ENCODE assay signal across 8 cellular contexts in genomic region chr5:151020304-151021031, GRCh38. TPM values are rescaled to one million over a fixed set of nuclear protein-coding genes. Genes with fewer than 3 reads are reported as not detected.
DNase-seq lines count a peak whose midpoint lies in the region; ATAC-seq and TF ChIP-seq lines count a peak whose summit lies in the region.

Gene GPX3 (plus strand): TSS chr5:151020591. CDS start chr5:151020655, 64 bp downstream.

- H3K27me3 ChIP-seq in skeletal muscle satellite cell (ENCODE audit: control insufficient read depth, insufficient read depth, low read length), result no peaks in the 10 kb centered on the region

- DNase-seq in AG08396 (ENCODE audit: low spot score), result peak; percentile 84
- DNase-seq in cerebellum (ENCODE audit: low spot score), result peak; percentile 96
- peak; percentile 93 for DNase-seq in islet precursor cell
- DNase-seq in inferior parietal cortex (ENCODE audit: extremely low spot score), result no peak

- no peaks in the 10 kb centered on the region for H3K36me3 ChIP-seq in skeletal muscle satellite cell (ENCODE audit: insufficient read depth, low read length)

- H3K9me3 ChIP-seq in skeletal muscle satellite cell (replicated peaks; ENCODE audit: low read length), result no peaks in the 10 kb centered on the region

- peak within 1 kb of the TSS; percentile 70 for H3K4me3 ChIP-seq in skeletal muscle satellite cell (ENCODE audit: low read length)

- H3K9ac ChIP-seq in skeletal muscle satellite cell (ENCODE audit: low read depth, low read length), result peak within 1 kb of the TSS; percentile 28

- peak within 1 kb of the TSS; percentile 92 for H3K4me2 ChIP-seq in skeletal muscle satellite cell (ENCODE audit: low read length)

- ATAC-seq in GM18873 (IDR thresholded peaks at IDR 0.05; ENCODE audit: low FRiP score, unreplicated experiment), result peak; percentile 64
- peak; percentile 80 for ATAC-seq in HG03354 (IDR thresholded peaks at IDR 0.05; ENCODE audit: poor library complexity, severe bottlenecking, unreplicated experiment)
- peak; percentile 96 for ATAC-seq in SK-N-SH treated with all-trans-retinoic acid at 6 μM for 48 hours

- H3K4me1 ChIP-seq in skeletal muscle satellite cell (ENCODE audit: control insufficient read depth, insufficient read depth, low read length), result peaks cover 35% of the 10 kb centered on the region

TF ChIP-seq in SK-N-SH treated with all-trans-retinoic acid at 6 μM for 48 hours, 23 proteins besides CTCF, POLR2A, EP300 and RAD21:
- TF ChIP-seq BACH2 (CRISPR knock-in tag; IDR thresholded peaks at IDR 0.05; ENCODE audit: borderline replicate concordance) (no peak), ZNF8 (CRISPR knock-in tag; IDR thresholded peaks at IDR 0.05) (no peak), ZNF565 (CRISPR knock-in tag; conservative IDR thresholded peaks at IDR 0.05; ENCODE audit: low read depth) (no peak), GLIS3 (CRISPR knock-in tag; IDR thresholded peaks at IDR 0.05) (no peak), POU6F1 (CRISPR knock-in tag; IDR thresholded peaks at IDR 0.05; ENCODE audit: borderline replicate concordance, low read depth) (no peak), TCF4 (CRISPR knock-in tag; IDR thresholded peaks at IDR 0.05; ENCODE audit: borderline replicate concordance) (no peak), ESRRG (CRISPR knock-in tag; IDR thresholded peaks at IDR 0.05) (no peak), ZC3H10 (CRISPR knock-in tag; IDR thresholded peaks at IDR 0.05) (no peak), OSR1 (CRISPR knock-in tag; IDR thresholded peaks at IDR 0.05) (no peak), TSHZ2 (CRISPR knock-in tag; IDR thresholded peaks at IDR 0.05) (no peak), RARB (CRISPR knock-in tag; IDR thresholded peaks at IDR 0.05) (no peak), PATZ1 (CRISPR knock-in tag; IDR thresholded peaks at IDR 0.05; ENCODE audit: borderline replicate concordance) (no peak), PPARA (CRISPR knock-in tag; IDR thresholded peaks at IDR 0.05; ENCODE audit: borderline replicate concordance) (no peak)
TF ChIP-seq in SK-N-SH treated with all-trans-retinoic acid at 6 μM for 48 hours: peak in this region for 0.

RNA-seq across cellular contexts. Expression of gene GPX3, which starts in this region (rescaled TPM):
- total RNA-seq in cerebellum, result 2.6 TPM
- 4.3 and 15.7 TPM in 2 replicates for total RNA-seq in skeletal muscle satellite cell (2012; rRNA removed)
